8 cellular contexts compared by ENCODE assay signal in genomic region chrX:153333821-153334653, GRCh38. TPM values are rescaled to one million over a fixed set of nuclear protein-coding genes. Genes with fewer than 3 reads are reported as not detected.
DNase-seq lines count a peak whose midpoint lies in the region; ATAC-seq and TF ChIP-seq lines count a peak whose summit lies in the region.

Gene ZNF275 (plus strand): TSS chrX:153334153. CDS start chrX:153336680, 2,527 bp downstream.

- H3K36me3 ChIP-seq in adrenal gland (replicated peaks in 1 of 2) (no peaks in the 10 kb centered on the region), upper lobe of left lung (no peaks in the 10 kb centered on the region)

- TF ChIP-seq POLR2A in adrenal gland (IDR thresholded peaks at IDR 0.05): peak; percentile 69 to 88
- peak in 2 of 4 donors; percentile 71 to 74 for TF ChIP-seq POLR2A in upper lobe of left lung (IDR thresholded peaks at IDR 0.05)

- H3K4me1 ChIP-seq in adrenal gland (replicated peaks in 1 of 2) (no peaks in the 10 kb centered on the region), upper lobe of left lung (peaks cover 0 to 6% (median 2%) of the 10 kb centered on the region in 4 donors)

- H3K9me3 Mint-ChIP-seq in progenitor cell of endocrine pancreas (ENCODE audit: low read depth): peaks cover 9% of the 10 kb centered on the region

- WGBS in adrenal gland, 4 donors: 0 to 53% (median 14%) methylated on average over 9 to 86 of the region's 86 CpGs
- WGBS in upper lobe of left lung, 2 donors: 3 to 45% methylated on average over 13 to 81 of the region's 86 CpGs

- peaks cover 8% of the 10 kb centered on the region for H3K36me3 Mint-ChIP-seq in progenitor cell of endocrine pancreas (ENCODE audit: insufficient read depth)

- TF ChIP-seq CTCF in GM12865 (IDR thresholded peaks at IDR 0.05; ENCODE audit: insufficient read depth, low read depth, low read length, missing control alignments) (no peak), adrenal gland (IDR thresholded peaks at IDR 0.05) (no peak), progenitor cell of endocrine pancreas (IDR thresholded peaks at IDR 0.05; ENCODE audit: unreplicated experiment) (no peak), upper lobe of left lung (IDR thresholded peaks at IDR 0.05) (no peak)

- intact Hi-C loops in T-helper 1 cell treated with Interleukin-12 subunit alpha and Interleukin-12 subunit beta and Interleukin-4 antibody, amounts not matched to agents 30 ng/mL and 1 ng/mL, for 36 hours (cut with micrococcal nuclease): loop anchor here (1.0 to 5.0 kb wide), 8 partner anchors 9 to 504 kb away; partner anchors contain the start of genes CCNQ, CETN2, HAUS7 and PNMA6E
- intact Hi-C loops in adrenal gland (cut with DNase I): no loop called here
- intact Hi-C loops in left cardiac atrium (cut with DNase I): no loop called here

- H3K4me3 Mint-ChIP-seq in progenitor cell of endocrine pancreas (ENCODE audit: low read depth): peak within 1 kb of the TSS; percentile 82

- peak within 1 kb of the TSS; percentile 95 for H3K27ac Mint-ChIP-seq in progenitor cell of endocrine pancreas

- H3K4me3 ChIP-seq in GM12865 (ENCODE audit: low read depth, low read length) (peak within 1 kb of the TSS; percentile 83), adrenal gland (peak within 1 kb of the TSS; percentile 18 to 91 (median 32)), upper lobe of left lung (peak within 1 kb of the TSS; percentile 42 to 82 (median 72))

- H3K27me3 ChIP-seq in adrenal gland: no peaks in the 10 kb centered on the region
- no peaks in the 10 kb centered on the region for H3K27me3 ChIP-seq in upper lobe of left lung

- peaks cover 6% of the 10 kb centered on the region for H3K4me1 Mint-ChIP-seq in progenitor cell of endocrine pancreas (ENCODE audit: low read depth)

- H3K27me3 Mint-ChIP-seq in progenitor cell of endocrine pancreas: peaks cover 13% of the 10 kb centered on the region

- ATAC-seq in HG02610 (IDR thresholded peaks at IDR 0.05; ENCODE audit: unreplicated experiment) (peak; percentile 92), left cardiac atrium (peak; percentile 99 to 100), upper lobe of left lung (ENCODE audit: low FRiP score in 2 of 2) (peak; percentile 93 to 99)

- H3K27ac ChIP-seq in adrenal gland: peak within 1 kb of the TSS in 4 of 5 donors; percentile 59 to 95 (median 80)
- H3K27ac ChIP-seq in upper lobe of left lung: peak within 1 kb of the TSS; percentile 51 to 81 (median 68)

- TF ChIP-seq EP300 in upper lobe of left lung (IDR thresholded peaks at IDR 0.05): no peak

- peak; percentile 85 for DNase-seq in GM12865 (ENCODE audit: low read depth)
- peak; percentile 69 for DNase-seq in NCI-H1092 treated with DMSO at 0.1 percent for 48 hours (lab: John Stamatoyannopoulos, UW)
- peak; percentile 78 to 85 (median 83) for DNase-seq in adrenal gland
- DNase-seq in left cardiac atrium: peak; percentile 86
- peak; percentile 63 for DNase-seq in progenitor cell of endocrine pancreas (ENCODE audit: low spot score, unreplicated experiment)
- peak; percentile 74 to 96 for DNase-seq in upper lobe of left lung

- H3K9me3 ChIP-seq in adrenal gland (replicated peaks in 1 of 3) (no peaks in the 10 kb centered on the region), upper lobe of left lung (peaks cover 0 to 9% (median 0%) of the 10 kb centered on the region in 4 donors)

RNA-seq across cellular contexts. Expression of gene ZNF275, which starts in this region (rescaled TPM):
- 23.5 and 24.3 TPM in 2 replicates for total RNA-seq in T-helper 1 cell treated with Interleukin-12 subunit alpha and Interleukin-12 subunit beta and Interleukin-4 antibody, amounts not matched to agents 30 ng/mL and 1 ng/mL, for 36 hours
- total RNA-seq in adrenal gland (100 to 1,000 TPM in 5 of 8 donors, 10 to 100 TPM in 3; 73.2 to 252 (median 124) TPM), left cardiac atrium (1 to 10 TPM; 4.8 to 7.4 TPM), progenitor cell of endocrine pancreas (11.9 and 12.2 TPM in 2 replicates), upper lobe of left lung (10 to 100 TPM in 2 of 6 donors, 1 to 10 TPM in 4; 5.9 to 13.8 (median 8.8) TPM)
- 100 to 1,000 TPM in 1 of 3 donors, 10 to 100 TPM in 2; 22.8 to 216 (median 47.3) TPM for polyA plus RNA-seq in adrenal gland

Comparison
In these comparisons a context has a peak if more than half of its experiments do, and no peak if none do; other contexts are left out.
1. Peak in every context shown above with its lines: DNase-seq, ATAC-seq, H3K4me3 ChIP-seq and H3K27ac ChIP-seq.
2. H3K4me3 ChIP-seq: peak in every context shown above with its lines; median percentile 83 in GM12865; 72 in upper lobe of left lung; 32 in adrenal gland.